In the genomic region with DNA sequence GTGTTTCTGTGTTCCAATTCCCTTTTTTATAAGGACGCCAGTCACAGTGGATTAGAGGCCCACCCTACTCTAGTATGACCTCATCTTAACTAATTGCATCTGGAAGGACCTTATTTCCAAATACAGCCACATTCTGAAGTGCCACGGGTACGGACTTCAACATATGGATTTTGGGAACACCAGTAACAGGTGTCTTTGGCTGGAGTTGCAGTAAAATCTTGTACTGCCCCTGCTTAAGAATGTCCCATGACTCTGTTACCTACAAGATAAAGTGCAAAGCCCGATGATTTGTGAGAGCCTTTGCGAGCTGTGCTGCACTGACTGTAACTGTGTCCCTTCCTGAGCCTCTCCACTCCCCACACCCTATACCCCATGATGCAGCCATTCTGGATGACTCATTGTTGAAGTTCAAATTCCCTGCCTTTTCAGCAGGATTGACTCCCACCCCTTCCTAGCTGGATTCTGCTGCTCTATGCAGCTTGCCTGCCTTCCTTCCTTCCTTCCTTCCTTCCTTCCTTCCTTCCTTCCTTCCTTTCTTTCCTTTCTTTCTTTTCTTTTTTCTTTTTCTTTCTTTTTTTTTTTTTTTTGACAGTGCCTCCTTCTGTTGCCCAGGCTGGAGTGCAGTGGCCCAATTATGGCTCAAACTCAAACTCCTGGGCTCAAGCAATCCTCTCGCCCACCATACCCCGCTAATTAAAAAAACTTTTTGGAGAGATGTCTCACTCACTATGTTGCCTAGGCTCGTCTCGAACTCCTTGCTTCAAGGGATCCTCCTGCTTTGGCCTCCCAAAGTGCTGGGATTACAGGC, we compare ENCODE assay signal across 9 cellular contexts. TPM values are rescaled to one million over a fixed set of nuclear protein-coding genes. Genes with fewer than 3 reads are reported as not detected.
DNase-seq lines count a peak whose midpoint lies in the region; ATAC-seq, FAIRE-seq and TF ChIP-seq lines count a peak whose summit lies in the region.
"Had no signal": no experiment of that assay in that cellular context is flagged by ENCODE, and none has a peak within 500 bp of the region (broad histone marks: within the 10 kb centered on the region; RNA-seq: fewer than 3 reads in every experiment).

No MANE protein-coding gene starts in this region.

- H3K9me2 ChIP-seq in PC-3 (replicated peaks; ENCODE audit: low read length), result no peaks in the 10 kb centered on the region

- no peaks in the 10 kb centered on the region for H3K79me2 ChIP-seq in PC-3 (ENCODE audit: low read length)

- H3K4me3 ChIP-seq in A549, result peak overlapping the region; percentile 48; the same call in 2 of the 3 replicates
- no peak overlapping the region for H3K4me3 ChIP-seq in PC-3 (ENCODE audit: low read length)

- H3K4me2 ChIP-seq in A549 (peak overlapping the region; percentile 94), PC-3 (ENCODE audit: low read length) (no peak overlapping the region)

- no peak; the same call in 2 of the 3 replicates for TF ChIP-seq CTCF in A549 (IDR thresholded peaks at IDR 0.05)
- no peak for TF ChIP-seq CTCF in PC-3 (conservative IDR thresholded peaks at IDR 0.05; ENCODE audit: low read depth, low read length)

- H3K27ac ChIP-seq in A549 (peak overlapping the region; percentile 74 to 87), PC-3 (ENCODE audit: low read length) (no peak overlapping the region)

- no peak overlapping the region for H2AFZ ChIP-seq in PC-3 (ENCODE audit: low read length)

- H3K27me3 ChIP-seq in PC-3 (ENCODE audit: low read length), result no peaks in the 10 kb centered on the region

- peaks cover 38% of the 10 kb centered on the region for H3K4me1 ChIP-seq in A549
- no peaks in the 10 kb centered on the region for H3K4me1 ChIP-seq in PC-3 (ENCODE audit: insufficient read depth, low read length)

- no peak overlapping the region for H3K9ac ChIP-seq in PC-3 (ENCODE audit: low read length)

- POLR2A ChIA-PET in A549 (lab: Yijun Ruan, JAX) (interaction anchor here (0.6 to 0.7 kb wide), 2 partner anchors 134 to 205 kb away, joined by 3 to 4 read pairs; no protein-coding TSS in a partner anchor), HEK293T (lab: Yijun Ruan, JAX) (interaction anchor here (1.1 to 1.2 kb wide), 2 partner anchors 11 to 63 kb away, joined by 7 to 8 read pairs; a partner anchor contains a TSS), PC-3 (lab: Charles Lee; ENCODE audit: unreplicated experiment) (no interaction called here)

- DNase-seq in A549 (ENCODE audit: low read depth in 1 of 2, low spot score in 1 of 2), result peak; percentile 58 to 64
- no peak for DNase-seq in HEK293T (ENCODE audit: extremely low spot score)
- peak; percentile 20 for DNase-seq in astrocyte of the hippocampus (ENCODE audit: low read depth, low spot score)
- DNase-seq in lung microvascular endothelial cell (ENCODE audit: low read depth in 2 of 2), result peak; percentile 55 to 67
- DNase-seq in NCI-H748 treated with DMSO at 0.1 percent for 48 hours (lab: John Stamatoyannopoulos, UW), result no peak
- DNase-seq in PC-3, result no peak

- no peak for TF ChIP-seq EP300 in A549 (IDR thresholded peaks at IDR 0.05)

- intact Hi-C loops in PC-3 (cut with micrococcal nuclease), result no loop called here

- WGBS in A549 (ENCODE audit: missing lambda C conversion rate), result 76% methylated on average over 9 of the region's 9 CpGs

- H3F3A ChIP-seq in PC-3 (ENCODE audit: low read length, unreplicated experiment), result no peaks in the 10 kb centered on the region

- peak; percentile 79 for FAIRE-seq in A549 (lab: Jason Lieb, UNC)

- no TSS peak for BruUV-seq in PC-3 (replicated peaks; lab: Mats Ljungman, UMichigan)

- CTCF ChIA-PET in A549 (lab: Yijun Ruan, JAX), result interaction anchor here (0.6 to 6.1 kb wide), 26 partner anchors 8 to 318 kb away, joined by 3 to 76 read pairs (median 5); a partner anchor contains a TSS
- CTCF ChIA-PET in HEK293T (lab: Yijun Ruan, JAX), result interaction anchor here (0.6 to 1.1 kb wide), 5 partner anchors 15 to 104 kb away, joined by 3 to 6 read pairs (median 4); no protein-coding TSS in a partner anchor
- CTCF ChIA-PET in PC-3 (lab: Charles Lee), result no interaction called here

- ATAC-seq in A549 (peak; percentile 33 to 49; a peak in 3 of 6 replicates), HG03457 (IDR thresholded peaks at IDR 0.05; ENCODE audit: unreplicated experiment) (no peak), HG02884 (IDR thresholded peaks at IDR 0.05; ENCODE audit: unreplicated experiment) (no peak), PC-3 (no peak)

- no peak for TF ChIP-seq RAD21 in A549 (conservative IDR thresholded peaks at IDR 0.05 in 1 of 2, IDR thresholded peaks at IDR 0.05 in 1 of 2)

- H4K20me1 ChIP-seq in PC-3 (ENCODE audit: low read length), result no peaks in the 10 kb centered on the region

- TF ChIP-seq POLR2A in A549 (IDR thresholded peaks at IDR 0.05; ENCODE audit: low read length), result no peak

- no peaks in the 10 kb centered on the region for H3K36me3 ChIP-seq in PC-3 (ENCODE audit: low read depth, low read length)

- no peaks in the 10 kb centered on the region for H3K9me3 ChIP-seq in A549
- H3K9me3 ChIP-seq in PC-3 (ENCODE audit: low read length), result no peaks in the 10 kb centered on the region

TF ChIP-seq in A549, 52 proteins besides CTCF, POLR2A, EP300 and RAD21 (continues in another document):
- TF ChIP-seq NPAS2 (CRISPR knock-in tag; IDR thresholded peaks at IDR 0.05; ENCODE audit: borderline replicate concordance) (no peak), TFCP2L1 (CRISPR knock-in tag; IDR thresholded peaks at IDR 0.05) (no peak), FOSL2 (IDR thresholded peaks at IDR 0.05) (peak; percentile 51), FOSL2 (CRISPR knock-in tag; IDR thresholded peaks at IDR 0.05) (peak; percentile 85)

TF ChIP-seq in HEK293T, 16 proteins besides CTCF, POLR2A, EP300 and RAD21:
- TF ChIP-seq SUZ12 (IDR thresholded peaks at IDR 0.05), result no peak
- TF ChIP-seq ELF4 (IDR thresholded peaks at IDR 0.05), result no peak
- no peak for TF ChIP-seq FOXK2 (IDR thresholded peaks at IDR 0.05)
- peak; percentile 50; the same call in 1 of the 2 replicates for TF ChIP-seq ZNF384 (IDR thresholded peaks at IDR 0.05)
- no peak for TF ChIP-seq FOXA1 (IDR thresholded peaks at IDR 0.05)

RNA-seq across cellular contexts. Expression of a gene that starts 2.1 kb away (rescaled TPM):
- not detected in 2 replicates for polyA plus RNA-seq in A549 (2011; rRNA removed)
- not detected in 2 replicates for polyA plus RNA-seq in A549 (2012; cell fraction: cytosol; rRNA removed)
- polyA plus RNA-seq in A549 (2012; cell fraction: nucleus; rRNA removed), result not detected in 2 replicates
- polyA plus RNA-seq in A549 (2017; fragmentation: RNase III; extraction: RNeasy Plus Mini Kit Qiagen cat#74134 plus additional on column Dnase treatment), result 0.18 TPM in 1 of 3 replicates, not detected in the others
- polyA minus RNA-seq in A549 (2011; rRNA and poly(A)+ RNA removed), result not detected in 2 replicates
- not detected in 2 replicates for total RNA-seq in lung microvascular endothelial cell
- not detected in 2 replicates for total RNA-seq in PC-3 (2014; rRNA removed)
- total RNA-seq: glomerular endothelial cell had no signal

RNA-seq across cellular contexts. Expression of a gene that starts 2.2 kb away (rescaled TPM):
- polyA plus RNA-seq in A549 (2011; rRNA removed) (0.24 and 0.25 TPM in 2 replicates), A549 (2017; fragmentation: RNase III; extraction: RNeasy Plus Mini Kit Qiagen cat#74134 plus additional on column Dnase treatment) (0.37 to 0.40 TPM (median 0.39 TPM) in 3 replicates)
- 0.65 and 0.91 TPM in 2 replicates for polyA plus RNA-seq in A549 (2012; cell fraction: cytosol; rRNA removed)
- 2.0 TPM in 2 replicates for polyA plus RNA-seq in A549 (2012; cell fraction: nucleus; rRNA removed)
- 0.68 and 0.74 TPM in 2 replicates for polyA minus RNA-seq in A549 (2011; rRNA and poly(A)+ RNA removed)
- total RNA-seq in lung microvascular endothelial cell (under 0.01 TPM in 2 replicates), PC-3 (2014; rRNA removed) (not detected in 2 replicates)

RNA-seq across cellular contexts. Expression of a gene that starts 11.2 kb away (rescaled TPM):
- 12.3 and 14.2 TPM in 2 replicates for polyA plus RNA-seq in A549 (2011; rRNA removed)
- 10.2 and 15.0 TPM in 2 replicates for polyA plus RNA-seq in A549 (2012; cell fraction: cytosol; rRNA removed)
- 32.5 and 54.6 TPM in 2 replicates for polyA plus RNA-seq in A549 (2012; cell fraction: nucleus; rRNA removed)
- 19.4 to 25.7 TPM (median 23.4 TPM) in 3 replicates for polyA plus RNA-seq in A549 (2017; fragmentation: RNase III; extraction: RNeasy Plus Mini Kit Qiagen cat#74134 plus additional on column Dnase treatment)
- 13.2 and 13.7 TPM in 2 replicates for polyA minus RNA-seq in A549 (2011; rRNA and poly(A)+ RNA removed)
- 11.3 and 22.8 TPM in 2 replicates for total RNA-seq in lung microvascular endothelial cell
- not detected in 2 replicates for total RNA-seq in PC-3 (2014; rRNA removed)

RNA-seq across cellular contexts. Expression of a gene that starts 28.3 kb away (rescaled TPM):
- polyA plus RNA-seq in A549 (2011; rRNA removed), result 171 and 179 TPM in 2 replicates
- polyA plus RNA-seq in A549 (2012; cell fraction: cytosol; rRNA removed), result 325 and 406 TPM in 2 replicates
- polyA plus RNA-seq in A549 (2012; cell fraction: nucleus; rRNA removed), result 250 and 251 TPM in 2 replicates
- 217 to 229 TPM (median 222 TPM) in 3 replicates for polyA plus RNA-seq in A549 (2017; fragmentation: RNase III; extraction: RNeasy Plus Mini Kit Qiagen cat#74134 plus additional on column Dnase treatment)
- 96.3 and 96.5 TPM in 2 replicates for polyA minus RNA-seq in A549 (2011; rRNA and poly(A)+ RNA removed)
- 71.7 and 72.8 TPM in 2 replicates for total RNA-seq in lung microvascular endothelial cell
- not detected in 2 replicates for total RNA-seq in PC-3 (2014; rRNA removed)

Comparison
In these comparisons a context has a peak if more than half of its experiments do, and no peak if none do; other contexts are left out.
1. ATAC-seq: peak in A549 (2 of 2); none in HG03457 (single experiment), HG02884 (single experiment) and PC-3 (single experiment).
2. DNase-seq: peak in A549 (2 of 2), astrocyte of the hippocampus (single experiment) and lung microvascular endothelial cell (2 of 2); none in HEK293T (single experiment), NCI-H748 treated with DMSO at 0.1 percent for 48 hours (single experiment) and PC-3 (single experiment).
3. RNA of a gene that starts 11.2 kb away (total RNA-seq): 11.3 to 22.8 TPM in lung microvascular endothelial cell; not detected in PC-3; every median in the first group is over 10 times any median in the second.